ENCODE assay signal across 23 cellular contexts in the genomic region with DNA sequence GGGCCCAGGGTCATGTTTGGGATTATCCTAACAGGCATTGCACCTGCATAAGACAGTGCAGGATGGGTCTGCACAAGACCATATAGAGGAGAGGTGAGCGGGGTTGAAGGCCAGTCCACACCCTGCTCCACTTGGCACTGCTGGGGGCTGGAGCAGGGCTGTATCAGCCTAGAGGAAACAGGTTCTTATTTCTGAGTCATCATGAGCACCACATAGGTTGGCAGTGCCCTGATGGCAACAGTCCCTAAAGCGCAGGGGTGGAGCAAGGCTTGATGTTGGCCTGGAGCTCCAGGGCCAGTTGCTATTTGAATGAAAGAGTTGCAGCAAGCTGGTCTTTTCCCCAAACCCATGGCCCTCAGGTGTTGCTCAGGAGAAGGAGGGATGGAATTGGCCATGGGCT. TPM values are rescaled to one million over a fixed set of nuclear protein-coding genes. Genes with fewer than 3 reads are reported as not detected.
DNase-seq lines count a peak whose midpoint lies in the region; ATAC-seq and TF ChIP-seq lines count a peak whose summit lies in the region.
"Had no signal": no experiment of that assay in that cellular context is flagged by ENCODE, and none has a peak within 500 bp of the region (broad histone marks: within the 10 kb centered on the region; RNA-seq: fewer than 3 reads in every experiment).

No MANE protein-coding gene starts in this region.

- H3K4me3 ChIP-seq in epithelial cell of esophagus (ENCODE audit: low read length) = no peak overlapping the region
- H3K4me3 ChIP-seq: K562, tibial artery had no signal

- DNase-seq in NCI-H510A (lab: John Stamatoyannopoulos, UW) (peak; percentile 80), NCI-H510A treated with DMSO at 0.1 percent for 48 hours (lab: John Stamatoyannopoulos, UW) (no peak), epithelial cell of esophagus (ENCODE audit: low read depth) (peak; percentile 56), mucosa of gallbladder (ENCODE audit: low spot score) (peak; percentile 79), ureter (ENCODE audit: low spot score) (peak; percentile 87), NCI-H2107 treated with DMSO at 0.1 percent for 48 hours (lab: John Stamatoyannopoulos, UW; ENCODE audit: unreplicated experiment) (no peak), HuH-7.5 (ENCODE audit: low spot score) (no peak)
- DNase-seq: activated CD4-positive, CD25-positive, alpha-beta regulatory T cell treated with anti-CD3 and anti-CD28 coated beads, Interleukin-2, amount 50 U/mL, for 72 hours; activated CD8-positive, alpha-beta T cell treated with anti-CD3 and anti-CD28 coated beads, Interleukin-2, amount 10 ng/mL, durations not matched to agents 7 days and 5 days; activated gamma-delta T cell treated with Interleukin-2 at 50 U/mL for 16 hours; activated T-cell treated with anti-CD3 and anti-CD28 coated beads, Interleukin-2, amount 50 U/mL, for 1 hour; brain microvascular endothelial cell; effector memory CD8-positive, alpha-beta T cell; glutamatergic neuron; NCI-H748 treated with DMSO at 0.1 percent for 48 hours; retina; stimulated activated CD4-positive, alpha-beta T cell treated with anti-CD3 and anti-CD28 coated beads, Interleukin-2, amount 100 ng/mL, for 48 hours; stimulated activated naive CD8-positive, alpha-beta T cell treated with anti-CD3 and anti-CD28 coated beads, Interleukin-15, Interleukin-2, amounts not matched to agents 100 U/mL and 50 U/mL, for 24 hours; tibial artery had no signal

- no peak for ATAC-seq in HG03565 (IDR thresholded peaks at IDR 0.05; ENCODE audit: unreplicated experiment)
- ATAC-seq: activated CD8-positive, alpha-beta T cell treated with anti-CD3 and anti-CD28 coated beads, Interleukin-2, amount 10 ng/mL, durations not matched to agents 7 days and 5 days; effector memory CD8-positive, alpha-beta T cell; K562; Right ventricle myocardium inferior; stimulated activated naive CD8-positive, alpha-beta T cell treated with anti-CD3 and anti-CD28 coated beads, Interleukin-15, Interleukin-2, amounts not matched to agents 100 U/mL and 50 U/mL, for 24 hours had no signal

- no peak for TF ChIP-seq CTCF in epithelial cell of esophagus (IDR thresholded peaks at IDR 0.05; ENCODE audit: insufficient read depth, low read depth, low read length, missing control alignments)

RNA-seq across cellular contexts. Expression of gene BMP8B, which starts 29.8 kb away (rescaled TPM):
- total RNA-seq in mucosa of gallbladder (1.8 TPM), ureter (3.7 TPM)

RNA-seq across cellular contexts. Expression of gene OXCT2, which starts 47.3 kb away (rescaled TPM):
- total RNA-seq in mucosa of gallbladder (0.95 TPM), ureter (1.1 TPM)
- total RNA-seq: A172 had no signal

Comparison
In these comparisons a context has a peak if more than half of its experiments do, and no peak if none do; other contexts are left out.
1. DNase-seq: peak in NCI-H510A (single experiment), epithelial cell of esophagus (single experiment), mucosa of gallbladder (single experiment) and ureter (single experiment); none in NCI-H510A treated with DMSO at 0.1 percent for 48 hours (single experiment), NCI-H2107 treated with DMSO at 0.1 percent for 48 hours (single experiment) and HuH-7.5 (single experiment).